16 cellular contexts compared by ENCODE assay signal in genomic region chr6:32393660-32394420, GRCh38. TPM values are rescaled to one million over a fixed set of nuclear protein-coding genes. Genes with fewer than 3 reads are reported as not detected.
DNase-seq lines count a peak whose midpoint lies in the region; ATAC-seq, FAIRE-seq and TF ChIP-seq lines count a peak whose summit lies in the region.
"Had no signal": no experiment of that assay in that cellular context is flagged by ENCODE, and none has a peak within 500 bp of the region (broad histone marks: within the 10 kb centered on the region; RNA-seq: fewer than 3 reads in every experiment).

No MANE protein-coding gene starts in this region.

- no peaks in the 10 kb centered on the region for H3K36me3 ChIP-seq in WERI-Rb-1
- no peaks in the 10 kb centered on the region for H3K36me3 ChIP-seq in heart right ventricle
- H3K36me3 ChIP-seq: HAP-1 had no signal

- H3K27ac ChIP-seq in WERI-Rb-1, result no peak overlapping the region
- H3K27ac ChIP-seq in heart right ventricle, result peak overlapping the region in 9 of 10 donors; percentile 23 to 87 (median 61)

- peaks cover 45% of the 10 kb centered on the region for H3K27me3 ChIP-seq in WERI-Rb-1 (ENCODE audit: insufficient read depth, low read depth, severe bottlenecking)
- H3K27me3 ChIP-seq in heart right ventricle, result peaks cover 0 to 10% (median 0%) of the 10 kb centered on the region in 7 donors

- H3K9me3 ChIP-seq in WERI-Rb-1 (ENCODE audit: severe bottlenecking), result no peaks in the 10 kb centered on the region
- no peaks in the 10 kb centered on the region for H3K9me3 ChIP-seq in heart right ventricle
- H3K9me3 ChIP-seq: HAP-1 had no signal

- H3K4me1 ChIP-seq in heart right ventricle, result peaks cover 0 to 19% (median 3%) of the 10 kb centered on the region in 9 donors
- H3K4me1 ChIP-seq: HAP-1 had no signal

- DNase-seq in GM12891 (ENCODE audit: insufficient read length, low spot score) (no peak), WERI-Rb-1 (peak; percentile 23), heart right ventricle (peak in 1 of 2 donors; percentile 59), pulmonary artery endothelial cell (ENCODE audit: low read depth, low spot score) (peak; percentile 97), AG08396 (ENCODE audit: low spot score) (no peak), iPS-NIHi7 (ENCODE audit: extremely low spot score) (no peak)
- DNase-seq: activated T-cell treated with anti-CD3 and anti-CD28 coated beads, Interleukin-2, amount 50 U/mL, for 4 hours; CD8-positive, alpha-beta T cell; central memory CD4-positive, alpha-beta T cell; retina; stimulated activated CD8-positive, alpha-beta memory T cell treated with anti-CD3 and anti-CD28 coated beads, Interleukin-4, amount 100 ng/mL, for 48 hours; T-helper 9 cell had no signal

- WGBS in heart right ventricle, 2 donors, result 52% methylated on average over 7 of the region's 7 CpGs

- H3K4me3 ChIP-seq in WERI-Rb-1 (ENCODE audit: low read depth, low read length) (no peak overlapping the region), heart right ventricle (no peak overlapping the region)
- H3K4me3 ChIP-seq: HAP-1 had no signal

- intact Hi-C loops in heart right ventricle (cut with DNase I), result loop anchor here in 4 of 10 donors (5.0 to 10.0 kb wide), 3 partner anchors 139 to 149 kb away; no protein-coding TSS in a partner anchor

- TF ChIP-seq POLR2A in GM12891 (IDR thresholded peaks at IDR 0.05; ENCODE audit: low read depth, low read length), result no peak

- ATAC-seq in heart right ventricle (peak; percentile 88 to 99 (median 96)), HG03039 (IDR thresholded peaks at IDR 0.05; ENCODE audit: unreplicated experiment) (no peak), HG03139 (IDR thresholded peaks at IDR 0.05; ENCODE audit: unreplicated experiment) (no peak)
- ATAC-seq: activated T-cell treated with anti-CD3 and anti-CD28 coated beads, Interleukin-2, amount 50 U/mL, for 4 hours; CD8-positive, alpha-beta T cell had no signal

- TF ChIP-seq CTCF in WERI-Rb-1 (IDR thresholded peaks at IDR 0.05; ENCODE audit: low read depth, low read length), result no peak
- TF ChIP-seq CTCF in heart right ventricle (IDR thresholded peaks at IDR 0.05), result peak in 3 of 9 donors; percentile 9 to 43 (median 28)

- FAIRE-seq in GM12891 (lab: Jason Lieb, UNC), result peak; percentile 9
- FAIRE-seq: GM18507 had no signal

TF ChIP-seq in GM12891, 5 proteins besides CTCF, POLR2A, EP300 and RAD21:
- TF ChIP-seq SPI1 (IDR thresholded peaks at IDR 0.05; ENCODE audit: low read depth, low read length) (no peak), PAX5 (IDR thresholded peaks at IDR 0.05; ENCODE audit: insufficient read depth, low read length, severe bottlenecking) (no peak), POLR2AphosphoS5 (IDR thresholded peaks at IDR 0.05; ENCODE audit: low read depth, low read length) (no peak), TAF1 (IDR thresholded peaks at IDR 0.05; ENCODE audit: low read depth, low read length) (no peak), POU2F2 (IDR thresholded peaks at IDR 0.05; ENCODE audit: low read depth, low read length) (no peak)

RNA-seq across cellular contexts. Expression of gene BTNL2, which starts 13.1 kb away (rescaled TPM):
- not detected for polyA plus RNA-seq in GM12891 (2012; ENCODE audit: low read depth, missing spikeins)
- total RNA-seq in heart right ventricle (not detected), pulmonary artery endothelial cell (not detected in 2 replicates)
- polyA plus RNA-seq in heart right ventricle, result not detected
- total RNA-seq: activated T-cell treated with anti-CD3 and anti-CD28 coated beads, Interleukin-2, amount 50 U/mL, for 4 hours; CD8-positive, alpha-beta T cell had no signal

RNA-seq across cellular contexts. Expression of gene TSBP1, which starts 22.1 kb away (rescaled TPM):
- polyA plus RNA-seq in GM12891 (2012; ENCODE audit: low read depth, missing spikeins), result not detected
- total RNA-seq in heart right ventricle (not detected), pulmonary artery endothelial cell (not detected in 2 replicates)
- polyA plus RNA-seq in heart right ventricle, result not detected
- total RNA-seq: activated T-cell treated with anti-CD3 and anti-CD28 coated beads, Interleukin-2, amount 50 U/mL, for 4 hours; CD8-positive, alpha-beta T cell had no signal

RNA-seq across cellular contexts. Expression of gene HLA-DRA, which starts 45.8 kb away (rescaled TPM):
- polyA plus RNA-seq in GM12891 (2012; ENCODE audit: low read depth, missing spikeins), result 4,672 TPM
- total RNA-seq in heart right ventricle (100 to 1,000 TPM in 4 of 10 donors, 10 to 100 TPM in 6; 32.0 to 846 (median 94.7) TPM), pulmonary artery endothelial cell (not detected in 2 replicates)
- polyA plus RNA-seq in heart right ventricle, result 10 to 100 TPM; 49.7 to 93.5 TPM

Comparison
In these comparisons a context has a peak if more than half of its experiments do, and no peak if none do; other contexts are left out.
1. DNase-seq: peak in WERI-Rb-1 (single experiment) and pulmonary artery endothelial cell (single experiment); none in GM12891 (single experiment), AG08396 (single experiment) and iPS-NIHi7 (single experiment).
2. ATAC-seq: peak in heart right ventricle (8 of 8); none in HG03039 (single experiment) and HG03139 (single experiment).
3. RNA of gene HLA-DRA, which starts 45.8 kb away (total RNA-seq): 32.0 to 846 TPM in heart right ventricle; not detected in pulmonary artery endothelial cell; every median in the first group is over 10 times any median in the second.